19 cellular contexts compared by ENCODE assay signal in the genomic region with DNA sequence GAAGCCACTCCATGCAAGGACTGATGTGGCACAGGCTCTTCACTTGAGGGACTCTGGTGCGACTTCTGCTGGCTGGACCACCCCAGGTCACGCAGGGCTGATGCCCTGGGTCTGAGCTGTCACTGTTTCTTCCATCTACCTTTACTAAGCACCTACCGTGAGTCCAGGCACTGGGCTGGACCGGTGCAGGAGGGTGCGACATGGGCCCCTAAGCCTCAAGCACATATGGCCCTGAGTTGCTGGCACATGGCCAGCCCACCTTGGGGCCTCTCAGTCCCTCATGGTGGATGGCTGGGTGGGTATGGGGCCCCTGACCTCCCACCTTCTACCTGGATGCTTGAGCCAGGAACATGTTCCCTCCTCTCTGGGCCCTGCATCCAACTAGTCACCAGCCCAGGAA.
DNase-seq lines count a peak whose midpoint lies in the region; ATAC-seq and TF ChIP-seq lines count a peak whose summit lies in the region.
"Had no signal": no experiment of that assay in that cellular context is flagged by ENCODE, and none has a peak within 500 bp of the region (broad histone marks: within the 10 kb centered on the region; RNA-seq: fewer than 3 reads in every experiment).

No MANE protein-coding gene starts in this region.

- H3K4me3 ChIP-seq in lower leg skin (ENCODE audit: low read depth, poor library complexity, severe bottlenecking): no peak overlapping the region
- H3K4me3 ChIP-seq: BLaER1, GM12878, GM23248 had no signal

- TF ChIP-seq POLR2A in lower leg skin (IDR thresholded peaks at IDR 0.05): no peak

- no peaks in the 10 kb centered on the region for H3K9me3 Mint-ChIP-seq in central memory CD8-positive, alpha-beta T cell
- H3K9me3 Mint-ChIP-seq: CD4-positive, CD25-positive, alpha-beta regulatory T cell; CD8-positive, alpha-beta T cell; H9 had no signal

- DNase-seq in DMS 273 (lab: John Stamatoyannopoulos, UW; ENCODE audit: unreplicated experiment) (peak; percentile 40), DMS 273 treated with DMSO at 0.1 percent for 48 hours (lab: John Stamatoyannopoulos, UW) (no peak), NCI-H69 (lab: John Stamatoyannopoulos, UW) (peak; percentile 37), cortex of kidney (lab: John Stamatoyannopoulos, UW) (no peak), germinal center (ENCODE audit: low spot score) (no peak), lower leg skin (ENCODE audit: low spot score in 2 of 2) (no peak)
- no peak for DNase-seq in central memory CD8-positive, alpha-beta T cell (ENCODE audit: low spot score in 2 of 2)
- DNase-seq: Caco-2; CD4-positive, CD25-positive, alpha-beta regulatory T cell; DMS153; DND-41; GDM1; H9 had no signal

- H3K27ac Mint-ChIP-seq in central memory CD8-positive, alpha-beta T cell (ENCODE audit: low read depth): peak overlapping the region; percentile 4
- H3K27ac Mint-ChIP-seq: B cell; CD4-positive, CD25-positive, alpha-beta regulatory T cell; CD8-positive, alpha-beta T cell had no signal

- intact Hi-C loops in lower leg skin (cut with DNase I; ENCODE audit: low total_unique reads): no loop called here

- H3K36me3 Mint-ChIP-seq in central memory CD8-positive, alpha-beta T cell (ENCODE audit: insufficient read depth): no peaks in the 10 kb centered on the region
- H3K36me3 Mint-ChIP-seq: CD4-positive, CD25-positive, alpha-beta regulatory T cell; CD8-positive, alpha-beta T cell had no signal

- 95 to 96% methylated on average over 5 of the region's 5 CpGs for WGBS in lower leg skin, 2 donors

- H3K4me1 Mint-ChIP-seq in central memory CD8-positive, alpha-beta T cell: peaks cover 5% of the 10 kb centered on the region
- H3K4me1 Mint-ChIP-seq: B cell; CD4-positive, CD25-positive, alpha-beta regulatory T cell had no signal

- H3K4me3 Mint-ChIP-seq in central memory CD8-positive, alpha-beta T cell: no peak overlapping the region
- H3K4me3 Mint-ChIP-seq: B cell; CD4-positive, CD25-positive, alpha-beta regulatory T cell; CD8-positive, alpha-beta T cell; H9 had no signal

- H3K27me3 Mint-ChIP-seq in central memory CD8-positive, alpha-beta T cell: no peaks in the 10 kb centered on the region
- H3K27me3 Mint-ChIP-seq: CD4-positive, CD25-positive, alpha-beta regulatory T cell had no signal

- no peak for TF ChIP-seq CTCF in lower leg skin (IDR thresholded peaks at IDR 0.05)

- no peak for ATAC-seq in central memory CD8-positive, alpha-beta T cell (replicated peaks; ENCODE audit: extremely low read depth, poor library complexity, severe bottlenecking)
- ATAC-seq: CD8-positive, alpha-beta T cell; GM12878; HCT116 had no signal

Comparison
In these comparisons a context has a peak if more than half of its experiments do, and no peak if none do; other contexts are left out.
1. DNase-seq: peak in DMS 273 (single experiment) and NCI-H69 (single experiment); none in DMS 273 treated with DMSO at 0.1 percent for 48 hours (single experiment), central memory CD8-positive, alpha-beta T cell (0 of 2), cortex of kidney (single experiment), germinal center (single experiment) and lower leg skin (0 of 2).